In genomic region chr15:67307889-67308597, GRCh38 we compare ENCODE assay signal across 1 cellular context.
TF ChIP-seq lines count a peak whose summit lies in the region.

No MANE protein-coding gene starts in this region.

TF ChIP-seq in K562, 482 proteins besides CTCF, POLR2A, EP300 and RAD21 (continued from another document):
- TF ChIP-seq C11orf30 (IDR thresholded peaks at IDR 0.05; ENCODE audit: low read depth) (0 out of 2 replicates have a peak, but pooled peaks have one; percentile 29), ZNF274 (IDR thresholded peaks at IDR 0.05; ENCODE audit: borderline replicate concordance, low read depth, low read length) (no peak), L3MBTL2 (IDR thresholded peaks at IDR 0.05) (no peak), PHB2 (IDR thresholded peaks at IDR 0.05; ENCODE audit: low read depth) (no peak), ESRRB (CRISPR knock-in tag; IDR thresholded peaks at IDR 0.05; ENCODE audit: borderline replicate concordance) (no peak), YY1 (IDR thresholded peaks at IDR 0.05; ENCODE audit: borderline replicate concordance in 1 of 3, control insufficient read depth in 1 of 3, extremely low read depth in 1 of 3, insufficient read depth in 3 of 3, insufficient read length in 1 of 3, insufficient replicate concordance in 2 of 3, low read depth in 1 of 3, low read length in 2 of 3) (no peak), MAZ (CRISPR knock-in tag; conservative IDR thresholded peaks at IDR 0.05 in 1 of 2, IDR thresholded peaks at IDR 0.05 in 1 of 2) (no peak)
TF ChIP-seq in K562: peak in this region for 3.
